In the genomic region with DNA sequence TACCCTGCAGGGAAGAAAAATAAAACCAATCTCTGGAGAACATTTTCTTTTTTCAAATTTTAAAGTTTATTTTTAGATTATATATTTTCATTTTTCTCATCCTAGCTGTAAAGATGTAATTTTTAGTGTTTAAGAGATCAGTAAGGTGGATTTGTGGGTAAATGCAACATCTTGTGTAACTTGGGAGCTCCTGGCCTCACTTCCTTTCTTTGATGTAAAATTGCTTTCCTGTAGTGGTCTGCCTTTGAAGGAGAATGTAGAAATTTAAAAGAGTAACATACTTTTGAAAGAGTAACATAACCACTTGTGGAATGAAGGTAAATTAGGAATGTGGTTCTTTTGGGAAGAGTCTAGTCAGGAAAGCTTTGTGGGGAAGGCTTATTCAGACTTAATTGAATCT, we compare ENCODE assay signal across 16 cellular contexts.
DNase-seq lines count a peak whose midpoint lies in the region; ATAC-seq and TF ChIP-seq lines count a peak whose summit lies in the region.
"Had no signal": no experiment of that assay in that cellular context is flagged by ENCODE, and none has a peak within 500 bp of the region (broad histone marks: within the 10 kb centered on the region; RNA-seq: fewer than 3 reads in every experiment).

No MANE protein-coding gene starts in this region.

- TF ChIP-seq CTCF in GM23338 (conservative IDR thresholded peaks at IDR 0.05; ENCODE audit: low read depth in 2 of 2) = no peak
- no peak for TF ChIP-seq CTCF in endodermal cell (conservative IDR thresholded peaks at IDR 0.05)

- H3K27ac ChIP-seq in GM23338 (ENCODE audit: low read depth) = no peak overlapping the region
- H3K27ac ChIP-seq in naive thymus-derived CD4-positive, alpha-beta T cell (ENCODE audit: low read depth, low read length) = no peak overlapping the region
- H3K27ac ChIP-seq in endodermal cell (ENCODE audit: low read depth, low read length) = no peak overlapping the region
- H3K27ac ChIP-seq: BLaER1 treated with 17β-estradiol and CSF1 and Interleukin-3, amounts not matched to agents 10 nM and 100 nM; HL-60 had no signal

- H3K4me1 Mint-ChIP-seq in activated naive CD4-positive, alpha-beta T cell treated with anti-CD3 and anti-CD28 coated beads, Interleukin-2, amount 10 ng/mL, durations not matched to agents 7 days and 5 days = peaks cover 10% of the 10 kb centered on the region
- H3K4me1 Mint-ChIP-seq in GM23338 (peaks cover 28% of the 10 kb centered on the region), endodermal cell (peaks cover 2% of the 10 kb centered on the region)
- peaks cover 6 to 24% (median 11%) of the 10 kb centered on the region in 7 donors for H3K4me1 Mint-ChIP-seq in naive thymus-derived CD4-positive, alpha-beta T cell

- H3K9me3 ChIP-seq in naive thymus-derived CD4-positive, alpha-beta T cell (ENCODE audit: control insufficient read depth in 2 of 3, low read length in 3 of 3) = no peaks in the 10 kb centered on the region
- H3K9me3 ChIP-seq in endodermal cell (ENCODE audit: control insufficient read depth, low read length) = no peaks in the 10 kb centered on the region
- H3K9me3 ChIP-seq: BLaER1 treated with 17β-estradiol and CSF1 and Interleukin-3, amounts not matched to agents 10 nM and 100 nM had no signal

- intact Hi-C loops in naive thymus-derived CD4-positive, alpha-beta T cell (cut with micrococcal nuclease) = no loop called here

- H3K4me1 ChIP-seq in GM23338 (ENCODE audit: insufficient read depth) (peaks cover 22% of the 10 kb centered on the region), endodermal cell (ENCODE audit: control insufficient read depth, insufficient read depth, low read length) (no peaks in the 10 kb centered on the region)
- peaks cover 0 to 5% of the 10 kb centered on the region in 2 donors for H3K4me1 ChIP-seq in naive thymus-derived CD4-positive, alpha-beta T cell (ENCODE audit: control insufficient read depth in 2 of 2, insufficient read depth in 2 of 2, low read length in 2 of 2)
- H3K4me1 ChIP-seq: BLaER1 treated with 17β-estradiol and CSF1 and Interleukin-3, amounts not matched to agents 10 nM and 100 nM had no signal

- H3K27me3 ChIP-seq in GM23338 (ENCODE audit: insufficient read depth) = no peaks in the 10 kb centered on the region
- no peaks in the 10 kb centered on the region for H3K27me3 ChIP-seq in naive thymus-derived CD4-positive, alpha-beta T cell (ENCODE audit: control insufficient read depth in 2 of 2, insufficient read depth in 2 of 2, low read length in 2 of 2)
- H3K27me3 ChIP-seq in endodermal cell (ENCODE audit: control insufficient read depth, insufficient read depth, low read length, poor library complexity, severe bottlenecking) = no peaks in the 10 kb centered on the region
- H3K27me3 ChIP-seq: BLaER1 treated with 17β-estradiol and CSF1 and Interleukin-3, amounts not matched to agents 10 nM and 100 nM had no signal

- H3K9ac ChIP-seq in endodermal cell (ENCODE audit: extremely low read depth, low read length, poor library complexity, severe bottlenecking) = no peak overlapping the region
- H3K9ac ChIP-seq: BLaER1 treated with 17β-estradiol and CSF1 and Interleukin-3, amounts not matched to agents 10 nM and 100 nM had no signal

- H3K9me2 ChIP-seq in GM23338 (ENCODE audit: insufficient read depth) = no peaks in the 10 kb centered on the region

- no peaks in the 10 kb centered on the region for H3F3A ChIP-seq in GM23338 (replicated peaks; ENCODE audit: low read depth)

- H4K20me1 ChIP-seq in GM23338 (replicated peaks; ENCODE audit: insufficient read depth) = no peaks in the 10 kb centered on the region
- H4K20me1 ChIP-seq: BLaER1 treated with 17β-estradiol and CSF1 and Interleukin-3, amounts not matched to agents 10 nM and 100 nM had no signal

- ATAC-seq in GM23338 (no peak), HG03457 (IDR thresholded peaks at IDR 0.05; ENCODE audit: unreplicated experiment) (no peak)
- no peak for ATAC-seq in naive thymus-derived CD4-positive, alpha-beta T cell

- POLR2A ChIA-PET in naive thymus-derived CD4-positive, alpha-beta T cell (lab: Charles Lee) = interaction anchor here (0.6 kb wide), 1 partner anchor 1144 kb away, joined by 3 read pairs; no protein-coding TSS in a partner anchor

- CTCF ChIA-PET in activated naive CD4-positive, alpha-beta T cell treated with anti-CD3 and anti-CD28 coated beads, Interleukin-2, amount 10 ng/mL, durations not matched to agents 7 days and 5 days (lab: Charles Lee) = interaction anchor here (0.5 kb wide), 1 partner anchor 440 kb away, joined by 3 read pairs; no protein-coding TSS in a partner anchor
- CTCF ChIA-PET in naive thymus-derived CD4-positive, alpha-beta T cell (lab: Charles Lee) = no interaction called here

- peak overlapping the region; percentile 8; the same call in 1 of the 2 replicates for H3K4me2 ChIP-seq in GM23338
- H3K4me2 ChIP-seq: BLaER1 treated with 17β-estradiol and CSF1 and Interleukin-3, amounts not matched to agents 10 nM and 100 nM had no signal

- H3K27ac Mint-ChIP-seq in activated naive CD4-positive, alpha-beta T cell treated with anti-CD3 and anti-CD28 coated beads, Interleukin-2, amount 10 ng/mL, durations not matched to agents 7 days and 5 days = peak overlapping the region; percentile 7
- peak overlapping the region; percentile 4; the same call in 1 of the 2 replicates for H3K27ac Mint-ChIP-seq in GM23338
- peak overlapping the region in 2 of 9 donors; percentile 1 to 25 for H3K27ac Mint-ChIP-seq in naive thymus-derived CD4-positive, alpha-beta T cell
- H3K27ac Mint-ChIP-seq in endodermal cell = no peak overlapping the region
- H3K27ac Mint-ChIP-seq: CD4-positive, CD25-positive, alpha-beta regulatory T cell; HFFc6 had no signal

- H3K27me3 Mint-ChIP-seq in activated naive CD4-positive, alpha-beta T cell treated with anti-CD3 and anti-CD28 coated beads, Interleukin-2, amount 10 ng/mL, durations not matched to agents 7 days and 5 days = no peaks in the 10 kb centered on the region
- H3K27me3 Mint-ChIP-seq in GM23338 (ENCODE audit: insufficient read depth, low read depth, poor library complexity) = no peaks in the 10 kb centered on the region
- no peaks in the 10 kb centered on the region for H3K27me3 Mint-ChIP-seq in naive thymus-derived CD4-positive, alpha-beta T cell
- H3K27me3 Mint-ChIP-seq in endodermal cell (ENCODE audit: insufficient read depth) = no peaks in the 10 kb centered on the region
- H3K27me3 Mint-ChIP-seq: CD4-positive, CD25-positive, alpha-beta regulatory T cell had no signal

- H3K4me3 Mint-ChIP-seq in activated naive CD4-positive, alpha-beta T cell treated with anti-CD3 and anti-CD28 coated beads, Interleukin-2, amount 10 ng/mL, durations not matched to agents 7 days and 5 days = no peak overlapping the region
- H3K4me3 Mint-ChIP-seq in GM23338 = no peak overlapping the region
- peak overlapping the region in 8 of 10 donors; percentile 7 to 67 (median 55) for H3K4me3 Mint-ChIP-seq in naive thymus-derived CD4-positive, alpha-beta T cell
- no peak overlapping the region for H3K4me3 Mint-ChIP-seq in endodermal cell
- H3K4me3 Mint-ChIP-seq: CD4-positive, CD25-positive, alpha-beta regulatory T cell; HFFc6 had no signal

- H3K4me3 ChIP-seq in GM23338 (no peak overlapping the region), endodermal cell (ENCODE audit: low read length) (no peak overlapping the region)
- H3K4me3 ChIP-seq in naive thymus-derived CD4-positive, alpha-beta T cell (ENCODE audit: low read length) = no peak overlapping the region
- H3K4me3 ChIP-seq: BLaER1 treated with 17β-estradiol and CSF1 and Interleukin-3, amounts not matched to agents 10 nM and 100 nM had no signal

- H3K36me3 ChIP-seq in GM23338 (ENCODE audit: insufficient read depth) (no peaks in the 10 kb centered on the region), endodermal cell (ENCODE audit: control insufficient read depth, insufficient read depth, low read length) (peaks cover 6% of the 10 kb centered on the region)
- H3K36me3 ChIP-seq in naive thymus-derived CD4-positive, alpha-beta T cell (ENCODE audit: control insufficient read depth in 2 of 3, insufficient read depth in 3 of 3, low read length in 3 of 3) = no peaks in the 10 kb centered on the region

- no peak for DNase-seq in activated naive CD4-positive, alpha-beta T cell treated with anti-CD3 and anti-CD28 coated beads, Interleukin-2, amount 10 ng/mL, durations not matched to agents 7 days and 5 days
- no peak for DNase-seq in activated naive CD4-positive, alpha-beta T cell treated with anti-CD3 and anti-CD28 coated beads, Interleukin-2, amount 50 U/mL, for 16 hours
- DNase-seq in GM23338 (ENCODE audit: low spot score) (no peak), astrocyte of the hippocampus (ENCODE audit: low read depth, low spot score) (peak; percentile 47), kidney glomerular epithelial cell (lab: John Stamatoyannopoulos, UW) (no peak), endodermal cell (no peak)
- peak in 4 of 9 donors; percentile 9 to 35 (median 20) for DNase-seq in naive thymus-derived CD4-positive, alpha-beta T cell
- DNase-seq: ACHN; CD4-positive, CD25-positive, alpha-beta regulatory T cell; DMS79; EL; HCEC 1CT; HFFc6 had no signal

- H3K9me3 Mint-ChIP-seq in activated naive CD4-positive, alpha-beta T cell treated with anti-CD3 and anti-CD28 coated beads, Interleukin-2, amount 10 ng/mL, durations not matched to agents 7 days and 5 days = no peaks in the 10 kb centered on the region
- H3K9me3 Mint-ChIP-seq in GM23338 (0 out of 3 replicates have a peak, but pooled peaks cover 2% of the 10 kb centered on the region), endodermal cell (no peaks in the 10 kb centered on the region)
- H3K9me3 Mint-ChIP-seq in naive thymus-derived CD4-positive, alpha-beta T cell = peaks cover 0 to under 1% (median 0%) of the 10 kb centered on the region in 11 donors
- H3K9me3 Mint-ChIP-seq: HFFc6 had no signal

- peaks cover 39% of the 10 kb centered on the region for H3K36me3 Mint-ChIP-seq in activated naive CD4-positive, alpha-beta T cell treated with anti-CD3 and anti-CD28 coated beads, Interleukin-2, amount 10 ng/mL, durations not matched to agents 7 days and 5 days
- H3K36me3 Mint-ChIP-seq in GM23338 (ENCODE audit: low read depth) (peaks cover 14% of the 10 kb centered on the region; the same call in 2 of the 3 replicates), endodermal cell (ENCODE audit: low read depth) (peaks cover 12% of the 10 kb centered on the region)
- peaks cover 3 to 40% (median 25%) of the 10 kb centered on the region in 5 donors for H3K36me3 Mint-ChIP-seq in naive thymus-derived CD4-positive, alpha-beta T cell

- H2AFZ ChIP-seq in GM23338 = no peak overlapping the region

- no peaks in the 10 kb centered on the region for H3K79me2 ChIP-seq in GM23338 (replicated peaks; ENCODE audit: insufficient read depth)

TF ChIP-seq in GM23338, 12 proteins besides CTCF, POLR2A, EP300 and RAD21 (continues in another document):
- TF ChIP-seq ZNF331 (CRISPR knock-in tag; IDR thresholded peaks at IDR 0.05; ENCODE audit: low read depth) (no peak), NANOG (IDR thresholded peaks at IDR 0.05; ENCODE audit: borderline replicate concordance) (no peak), EZH2 (IDR thresholded peaks at IDR 0.05; ENCODE audit: low read depth, unreplicated experiment) (no peak), POLR2AphosphoS5 (IDR thresholded peaks at IDR 0.05; ENCODE audit: low read depth) (no peak), JUNB (IDR thresholded peaks at IDR 0.05; ENCODE audit: unreplicated experiment) (no peak)

Comparison
In these comparisons a context has a peak if more than half of its experiments do, and no peak if none do; other contexts are left out.
1. H3K4me3 Mint-ChIP-seq: peak in naive thymus-derived CD4-positive, alpha-beta T cell (8 of 10); none in activated naive CD4-positive, alpha-beta T cell treated with anti-CD3 and anti-CD28 coated beads, Interleukin-2, amount 10 ng/mL, durations not matched to agents 7 days and 5 days (single experiment), GM23338 (single experiment) and endodermal cell (single experiment).